Comparison of ENCODE assay signal across 25 cellular contexts in the genomic region with DNA sequence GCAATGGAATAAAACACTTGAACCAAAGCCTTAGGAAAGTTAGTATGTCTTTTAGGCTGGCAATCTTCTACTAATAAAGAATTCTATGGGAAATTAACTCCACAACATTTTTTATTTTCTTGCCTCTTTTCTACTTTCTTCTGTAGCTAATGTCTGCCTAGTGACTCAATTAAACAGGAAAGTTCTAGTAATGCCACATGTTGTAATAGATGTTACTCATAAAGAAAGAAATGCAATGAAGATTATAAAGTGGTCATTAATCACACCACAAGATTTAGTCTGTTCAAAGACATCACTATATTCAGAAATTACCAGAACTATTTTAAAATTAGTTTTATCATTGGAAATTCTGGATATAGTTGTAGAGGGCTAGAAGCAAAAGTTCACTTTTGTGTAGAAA.
DNase-seq lines count a peak whose midpoint lies in the region; ATAC-seq and TF ChIP-seq lines count a peak whose summit lies in the region.
"Had no signal": no experiment of that assay in that cellular context is flagged by ENCODE, and none has a peak within 500 bp of the region (broad histone marks: within the 10 kb centered on the region; RNA-seq: fewer than 3 reads in every experiment).

No MANE protein-coding gene starts in this region.

- no peaks in the 10 kb centered on the region for H3K9me3 ChIP-seq in GM23248 (ENCODE audit: low read depth)
- H3K9me3 ChIP-seq in PC-3 (ENCODE audit: low read length) = no peaks in the 10 kb centered on the region
- peaks cover 0 to 7% (median 0%) of the 10 kb centered on the region in 8 donors for H3K9me3 ChIP-seq in spleen
- H3K9me3 ChIP-seq: Caco-2, MG63 had no signal

- no TSS peak for BruUV-seq in PC-3 (replicated peaks; lab: Mats Ljungman, UMichigan)

- H3K4me3 ChIP-seq in GM23248 (no peak overlapping the region), PC-3 (ENCODE audit: low read length) (no peak overlapping the region), epithelial cell of esophagus (ENCODE audit: low read length) (no peak overlapping the region), spleen (no peak overlapping the region)
- H3K4me3 ChIP-seq: MG63 had no signal

- TF ChIP-seq POLR2A in spleen (IDR thresholded peaks at IDR 0.05) = no peak

- no peaks in the 10 kb centered on the region for H3K79me2 ChIP-seq in GM23248 (ENCODE audit: insufficient read depth)
- H3K79me2 ChIP-seq in PC-3 (ENCODE audit: low read length) = no peaks in the 10 kb centered on the region

- ATAC-seq in PC-3 = no peak

- intact Hi-C loops in PC-3 (cut with micrococcal nuclease) = no loop called here
- intact Hi-C loops in spleen (cut with DNase I; ENCODE audit: low total_unique reads) = no loop called here

- H2AFZ ChIP-seq in GM23248 = no peak overlapping the region
- no peak overlapping the region for H2AFZ ChIP-seq in PC-3 (ENCODE audit: low read length)

- in situ Hi-C loops in GM23248 (cut with MboI) = no loop called here

- H3K27me3 ChIP-seq in GM23248 (replicated peaks; ENCODE audit: insufficient read depth) (no peaks in the 10 kb centered on the region), PC-3 (ENCODE audit: low read length) (no peaks in the 10 kb centered on the region), spleen (replicated peaks in 1 of 7) (no peaks in the 10 kb centered on the region)
- H3K27me3 ChIP-seq: MG63 had no signal

- DNase-seq in GM23248 (peak; percentile 4), PC-3 (peak; percentile 3), epithelial cell of esophagus (ENCODE audit: low read depth) (peak; percentile 18), stromal cell of bone marrow (ENCODE audit: low read depth) (peak; percentile 0), caudate nucleus (lab: John Stamatoyannopoulos, UW) (no peak), retina (no peak), spleen (no peak)
- DNase-seq: C1 segment of cervical spinal cord; Caco-2; CD4-positive, alpha-beta memory T cell; DMS79; EL; GF-D8; KBM-7; MG63; NCI-H1105 treated with DMSO at 0.1 percent for 48 hours; NCI-H146; NCI-H1930; NCI-H2107; NCI-H446; NCI-H524 treated with DMSO at 0.1 percent for 48 hours; NCI-H774; Right ventricle myocardium superior; RPMI8226; SW 1271 had no signal

- H3F3A ChIP-seq in GM23248 (ENCODE audit: insufficient read depth) (no peaks in the 10 kb centered on the region), PC-3 (ENCODE audit: low read length, unreplicated experiment) (no peaks in the 10 kb centered on the region)

- POLR2A ChIA-PET in PC-3 (lab: Charles Lee; ENCODE audit: unreplicated experiment) = no interaction called here

- H3K27ac ChIP-seq in GM23248 (no peak overlapping the region), PC-3 (ENCODE audit: low read length) (no peak overlapping the region), caudate nucleus (ENCODE audit: low read depth, low read length) (no peak overlapping the region), spleen (no peak overlapping the region)

- H3K36me3 ChIP-seq in GM23248 (ENCODE audit: low read depth) (no peaks in the 10 kb centered on the region), PC-3 (ENCODE audit: low read depth, low read length) (no peaks in the 10 kb centered on the region), spleen (no peaks in the 10 kb centered on the region)
- H3K36me3 ChIP-seq: MG63 had no signal

- H3K4me2 ChIP-seq in GM23248 (ENCODE audit: unreplicated experiment) = no peak overlapping the region
- no peak overlapping the region for H3K4me2 ChIP-seq in PC-3 (ENCODE audit: low read length)

- no peaks in the 10 kb centered on the region for H4K20me1 ChIP-seq in GM23248 (ENCODE audit: insufficient read depth)
- no peaks in the 10 kb centered on the region for H4K20me1 ChIP-seq in PC-3 (ENCODE audit: low read length)

- no peaks in the 10 kb centered on the region for H3K9me2 ChIP-seq in GM23248 (ENCODE audit: insufficient read depth)
- no peaks in the 10 kb centered on the region for H3K9me2 ChIP-seq in PC-3 (replicated peaks; ENCODE audit: low read length)

- no peaks in the 10 kb centered on the region for H3K4me1 ChIP-seq in GM23248 (ENCODE audit: insufficient read depth)
- H3K4me1 ChIP-seq in PC-3 (ENCODE audit: insufficient read depth, low read length) = no peaks in the 10 kb centered on the region
- no peaks in the 10 kb centered on the region for H3K4me1 ChIP-seq in spleen
- H3K4me1 ChIP-seq: Caco-2 had no signal

- no peak overlapping the region for H3K9ac ChIP-seq in GM23248
- no peak overlapping the region for H3K9ac ChIP-seq in PC-3 (ENCODE audit: low read length)

- no peak for TF ChIP-seq CTCF in PC-3 (conservative IDR thresholded peaks at IDR 0.05; ENCODE audit: low read depth, low read length)
- no peak for TF ChIP-seq CTCF in epithelial cell of esophagus (IDR thresholded peaks at IDR 0.05; ENCODE audit: insufficient read depth, low read depth, low read length, missing control alignments)
- TF ChIP-seq CTCF in spleen (IDR thresholded peaks at IDR 0.05 in 8 of 11, conservative IDR thresholded peaks at IDR 0.05 in 3 of 11) = no peak

- CTCF ChIA-PET in PC-3 (lab: Charles Lee) = no interaction called here

Comparison
In these comparisons a context has a peak if more than half of its experiments do, and no peak if none do; other contexts are left out.
1. DNase-seq: peak in GM23248 (single experiment), PC-3 (single experiment), epithelial cell of esophagus (single experiment) and stromal cell of bone marrow (single experiment); none in caudate nucleus (0 of 61), retina (single experiment) and spleen (single experiment).